ENCODE assay signal across 8 cellular contexts in the genomic region with DNA sequence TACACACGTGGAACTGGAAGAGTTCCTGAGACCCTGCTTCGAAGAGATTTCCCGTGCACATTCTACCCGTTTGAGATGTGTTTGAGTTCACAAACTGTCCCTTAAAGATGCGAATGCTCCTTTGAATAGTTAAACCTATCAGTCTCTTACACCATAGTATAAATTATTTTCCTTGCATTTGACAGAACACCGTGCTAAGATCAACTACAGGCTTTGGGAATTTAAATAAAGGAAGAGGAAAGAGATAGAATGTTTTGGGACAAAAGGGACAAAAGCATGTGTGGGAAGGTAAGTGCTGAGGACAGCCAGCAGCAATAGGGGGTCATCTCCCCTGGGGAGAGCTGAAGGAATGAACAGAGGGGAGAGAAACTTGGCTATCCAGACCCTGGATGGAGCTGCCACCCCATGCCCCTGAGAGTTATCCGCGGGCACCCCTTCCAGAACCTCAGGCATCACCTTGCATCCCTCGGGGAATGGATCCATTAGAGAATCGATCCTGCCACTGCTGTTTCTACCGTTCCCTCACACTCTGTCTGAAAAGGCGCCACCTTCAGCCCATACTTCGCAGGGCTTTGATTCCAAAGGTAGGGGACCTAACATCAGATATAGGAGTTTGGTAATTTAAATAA. TPM values are rescaled to one million over a fixed set of nuclear protein-coding genes. Genes with fewer than 3 reads are reported as not detected.
DNase-seq lines count a peak whose midpoint lies in the region; ATAC-seq and TF ChIP-seq lines count a peak whose summit lies in the region.

No MANE protein-coding gene starts in this region.

- no peak; the same call in 1 of the 2 replicates for TF ChIP-seq CTCF in C4-2B (conservative IDR thresholded peaks at IDR 0.05)
- peak; percentile 60 to 71 for TF ChIP-seq CTCF in GM23338 (conservative IDR thresholded peaks at IDR 0.05; ENCODE audit: low read depth in 2 of 2)
- no peak for TF ChIP-seq CTCF in endothelial cell (IDR thresholded peaks at IDR 0.05; ENCODE audit: unreplicated experiment)
- TF ChIP-seq CTCF in ovary (IDR thresholded peaks at IDR 0.05), result no peak

- H3K4me1 ChIP-seq in GM23338 (ENCODE audit: insufficient read depth) (peaks cover 3% of the 10 kb centered on the region; the same call in 1 of the 2 replicates), ovary (ENCODE audit: insufficient read depth) (peaks cover 20% of the 10 kb centered on the region)

- no peak for TF ChIP-seq POLR2A in ovary (IDR thresholded peaks at IDR 0.05)

- H3K9me2 ChIP-seq in GM23338 (ENCODE audit: insufficient read depth), result no peaks in the 10 kb centered on the region

- H3K36me3 ChIP-seq in GM23338 (ENCODE audit: insufficient read depth), result no peaks in the 10 kb centered on the region
- no peaks in the 10 kb centered on the region for H3K36me3 ChIP-seq in ovary

- H3K9me3 ChIP-seq in ovary, result no peaks in the 10 kb centered on the region

- H3K4me3 Mint-ChIP-seq in GM23338, result peak overlapping the region; percentile 77
- peak overlapping the region; percentile 86 for H3K4me3 Mint-ChIP-seq in endothelial cell (ENCODE audit: unreplicated experiment)

- peaks cover 8% of the 10 kb centered on the region; the same call in 1 of the 2 replicates for H3K79me2 ChIP-seq in GM23338 (replicated peaks; ENCODE audit: insufficient read depth)

- 0 out of 3 replicates have a peak, but pooled peaks cover 3% of the 10 kb centered on the region for H3K9me3 Mint-ChIP-seq in GM23338
- no peaks in the 10 kb centered on the region for H3K9me3 Mint-ChIP-seq in endothelial cell (ENCODE audit: unreplicated experiment)

- peak; percentile 46 for ATAC-seq in GM23338
- no peak for ATAC-seq in GM21367 (IDR thresholded peaks at IDR 0.05; ENCODE audit: unreplicated experiment)

- H3K4me2 ChIP-seq in GM23338, result peak overlapping the region; percentile 75

- H3F3A ChIP-seq in GM23338 (replicated peaks; ENCODE audit: low read depth), result peaks cover 4% of the 10 kb centered on the region; the same call in 1 of the 2 replicates

- H3K27ac Mint-ChIP-seq in GM23338, result no peak overlapping the region
- peak overlapping the region; percentile 2 for H3K27ac Mint-ChIP-seq in endothelial cell (ENCODE audit: unreplicated experiment)

- DNase-seq in GM23338 (ENCODE audit: low spot score) (peak; percentile 64), SK-MEL-5 (ENCODE audit: low read depth, low spot score) (peak; percentile 25), endothelial cell (ENCODE audit: low spot score) (no peak), ovary (peak in 1 of 5 donors; percentile 30), amniotic stem cell (lab: John Stamatoyannopoulos, UW) (no peak), GM03348 (ENCODE audit: low spot score) (no peak)

- H3K27me3 ChIP-seq in GM23338 (ENCODE audit: insufficient read depth) (no peaks in the 10 kb centered on the region), ovary (no peaks in the 10 kb centered on the region)

- no peak for TF ChIP-seq EP300 in ovary (IDR thresholded peaks at IDR 0.05)

- H3K27ac ChIP-seq in C4-2B (peak overlapping the region; percentile 81), GM23338 (ENCODE audit: low read depth) (no peak overlapping the region), ovary (peak overlapping the region; percentile 18 to 77)

- intact Hi-C loops in ovary (cut with DNase I), result loop anchor here in 1 of 4 donors (5.0 kb wide), 1 partner anchor 64 kb away; no protein-coding TSS in a partner anchor

- in situ Hi-C loops in SK-MEL-5 (cut with HindIII; ENCODE audit: low pct_unique_long_range_greater_than_20kb, low sequenced_read_pairs), result no loop called here

- H4K20me1 ChIP-seq in GM23338 (replicated peaks; ENCODE audit: insufficient read depth), result peaks cover 7% of the 10 kb centered on the region; the same call in 1 of the 2 replicates

- peaks cover 4% of the 10 kb centered on the region for H3K27me3 Mint-ChIP-seq in GM23338 (ENCODE audit: insufficient read depth, low read depth, poor library complexity)
- peaks cover 14% of the 10 kb centered on the region for H3K27me3 Mint-ChIP-seq in endothelial cell (ENCODE audit: unreplicated experiment)

- peak overlapping the region; percentile 49 for H3K4me3 ChIP-seq in GM23338
- H3K4me3 ChIP-seq in ovary, result peak overlapping the region; percentile 68

- WGBS in ovary, 3 donors, result 33 to 37% (median 33%) methylated on average over 13 of the region's 13 CpGs

- H3K36me3 Mint-ChIP-seq in GM23338 (ENCODE audit: low read depth) (peaks cover 8% of the 10 kb centered on the region; the same call in 1 of the 3 replicates), endothelial cell (ENCODE audit: low read depth, unreplicated experiment) (peaks cover 4% of the 10 kb centered on the region)

- H3K4me1 Mint-ChIP-seq in GM23338 (peaks cover 22% of the 10 kb centered on the region), endothelial cell (ENCODE audit: unreplicated experiment) (peaks cover 22% of the 10 kb centered on the region)

- H2AFZ ChIP-seq in GM23338, result peak overlapping the region; percentile 85; the same call in 1 of the 2 replicates

TF ChIP-seq in GM23338, 12 proteins besides CTCF, POLR2A, EP300 and RAD21 (continues in another document):
- no peak for TF ChIP-seq STAT1 (IDR thresholded peaks at IDR 0.05; ENCODE audit: unreplicated experiment)
- no peak for TF ChIP-seq ZNF114 (CRISPR knock-in tag; IDR thresholded peaks at IDR 0.05)
- TF ChIP-seq ZNF331 (CRISPR knock-in tag; IDR thresholded peaks at IDR 0.05; ENCODE audit: low read depth), result no peak
- TF ChIP-seq JUNB (IDR thresholded peaks at IDR 0.05; ENCODE audit: unreplicated experiment), result no peak
- no peak for TF ChIP-seq EZH2 (IDR thresholded peaks at IDR 0.05; ENCODE audit: low read depth, unreplicated experiment)
- TF ChIP-seq, protein P1, sequence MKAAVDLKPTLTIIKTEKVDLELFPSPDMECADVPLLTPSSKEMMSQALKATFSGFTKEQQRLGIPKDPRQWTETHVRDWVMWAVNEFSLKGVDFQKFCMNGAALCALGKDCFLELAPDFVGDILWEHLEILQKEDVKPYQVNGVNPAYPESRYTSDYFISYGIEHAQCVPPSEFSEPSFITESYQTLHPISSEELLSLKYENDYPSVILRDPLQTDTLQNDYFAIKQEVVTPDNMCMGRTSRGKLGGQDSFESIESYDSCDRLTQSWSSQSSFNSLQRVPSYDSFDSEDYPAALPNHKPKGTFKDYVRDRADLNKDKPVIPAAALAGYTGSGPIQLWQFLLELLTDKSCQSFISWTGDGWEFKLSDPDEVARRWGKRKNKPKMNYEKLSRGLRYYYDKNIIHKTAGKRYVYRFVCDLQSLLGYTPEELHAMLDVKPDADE (IDR thresholded peaks at IDR 0.05), result no peak
- no peak for TF ChIP-seq CREB1 (CRISPR knock-in tag; IDR thresholded peaks at IDR 0.05; ENCODE audit: low read depth)
- TF ChIP-seq, protein P2, sequence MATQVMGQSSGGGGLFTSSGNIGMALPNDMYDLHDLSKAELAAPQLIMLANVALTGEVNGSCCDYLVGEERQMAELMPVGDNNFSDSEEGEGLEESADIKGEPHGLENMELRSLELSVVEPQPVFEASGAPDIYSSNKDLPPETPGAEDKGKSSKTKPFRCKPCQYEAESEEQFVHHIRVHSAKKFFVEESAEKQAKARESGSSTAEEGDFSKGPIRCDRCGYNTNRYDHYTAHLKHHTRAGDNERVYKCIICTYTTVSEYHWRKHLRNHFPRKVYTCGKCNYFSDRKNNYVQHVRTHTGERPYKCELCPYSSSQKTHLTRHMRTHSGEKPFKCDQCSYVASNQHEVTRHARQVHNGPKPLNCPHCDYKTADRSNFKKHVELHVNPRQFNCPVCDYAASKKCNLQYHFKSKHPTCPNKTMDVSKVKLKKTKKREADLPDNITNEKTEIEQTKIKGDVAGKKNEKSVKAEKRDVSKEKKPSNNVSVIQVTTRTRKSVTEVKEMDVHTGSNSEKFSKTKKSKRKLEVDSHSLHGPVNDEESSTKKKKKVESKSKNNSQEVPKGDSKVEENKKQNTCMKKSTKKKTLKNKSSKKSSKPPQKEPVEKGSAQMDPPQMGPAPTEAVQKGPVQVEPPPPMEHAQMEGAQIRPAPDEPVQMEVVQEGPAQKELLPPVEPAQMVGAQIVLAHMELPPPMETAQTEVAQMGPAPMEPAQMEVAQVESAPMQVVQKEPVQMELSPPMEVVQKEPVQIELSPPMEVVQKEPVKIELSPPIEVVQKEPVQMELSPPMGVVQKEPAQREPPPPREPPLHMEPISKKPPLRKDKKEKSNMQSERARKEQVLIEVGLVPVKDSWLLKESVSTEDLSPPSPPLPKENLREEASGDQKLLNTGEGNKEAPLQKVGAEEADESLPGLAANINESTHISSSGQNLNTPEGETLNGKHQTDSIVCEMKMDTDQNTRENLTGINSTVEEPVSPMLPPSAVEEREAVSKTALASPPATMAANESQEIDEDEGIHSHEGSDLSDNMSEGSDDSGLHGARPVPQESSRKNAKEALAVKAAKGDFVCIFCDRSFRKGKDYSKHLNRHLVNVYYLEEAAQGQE (IDR thresholded peaks at IDR 0.05; ENCODE audit: unreplicated experiment), result no peak
- no peak for TF ChIP-seq EZH2phosphoT487 (IDR thresholded peaks at IDR 0.05; ENCODE audit: unreplicated experiment)

RNA-seq across cellular contexts. Expression of a gene that starts 0.9 kb away (rescaled TPM):
- total RNA-seq in GM23338 (2014; rRNA removed; shearing (Covaris generic)), result 30.1 and 32.4 TPM in 2 replicates
- polyA plus RNA-seq in GM23338 (2016; fragmentation: Nextera tagmentation; extraction: Ambion mirVana) (9.5 and 9.7 TPM in 2 replicates), ovary (100 to 1,000 TPM in 1 of 2 donors, 10 to 100 TPM in 1; 65.1 to 104 TPM)
- total RNA-seq in SK-MEL-5 (2014; rRNA removed; shearing (Covaris generic)), result 22.6 and 25.8 TPM in 2 replicates
- 52.7 and 62.7 TPM in 2 replicates for polyA plus RNA-seq in SK-MEL-5 (2015; cell fraction: cytosol; rRNA removed)
- 96.3 and 125 TPM in 2 replicates for polyA plus RNA-seq in SK-MEL-5 (2015; cell fraction: nucleus; rRNA removed)
- total RNA-seq in endothelial cell (ENCODE audit: unreplicated experiment) (88.0 TPM), ovary (100 to 1,000 TPM in 3 of 7 donors, 10 to 100 TPM in 4; 27.1 to 150 (median 97.4) TPM)

RNA-seq across cellular contexts. Expression of a gene that starts 50.8 kb away (rescaled TPM):
- 2.4 and 5.3 TPM in 2 replicates for total RNA-seq in GM23338 (2014; rRNA removed; shearing (Covaris generic))
- 1.9 and 2.6 TPM in 2 replicates for polyA plus RNA-seq in GM23338 (2016; fragmentation: Nextera tagmentation; extraction: Ambion mirVana)
- total RNA-seq in SK-MEL-5 (2014; rRNA removed; shearing (Covaris generic)), result 3.4 and 6.0 TPM in 2 replicates
- polyA plus RNA-seq in SK-MEL-5 (2015; cell fraction: cytosol; rRNA removed), result 2.0 and 2.1 TPM in 2 replicates
- polyA plus RNA-seq in SK-MEL-5 (2015; cell fraction: nucleus; rRNA removed), result 16.5 and 22.5 TPM in 2 replicates
- 3.5 TPM for total RNA-seq in endothelial cell (ENCODE audit: unreplicated experiment)
- total RNA-seq in ovary, result 10 to 100 TPM; 10.2 to 17.6 (median 13.5) TPM
- 1 to 10 TPM; 6.0 to 8.7 TPM for polyA plus RNA-seq in ovary

Comparison
In these comparisons a context has a peak if more than half of its experiments do, and no peak if none do; other contexts are left out.
1. CTCF ChIP-seq: peak in GM23338 (2 of 2); none in C4-2B (single experiment), endothelial cell (single experiment) and ovary (0 of 3).
2. DNase-seq: peak in GM23338 (single experiment) and SK-MEL-5 (single experiment); none in endothelial cell (single experiment), amniotic stem cell (single experiment) and GM03348 (single experiment).